ENCODE assay signal across 31 cellular contexts in the genomic region with DNA sequence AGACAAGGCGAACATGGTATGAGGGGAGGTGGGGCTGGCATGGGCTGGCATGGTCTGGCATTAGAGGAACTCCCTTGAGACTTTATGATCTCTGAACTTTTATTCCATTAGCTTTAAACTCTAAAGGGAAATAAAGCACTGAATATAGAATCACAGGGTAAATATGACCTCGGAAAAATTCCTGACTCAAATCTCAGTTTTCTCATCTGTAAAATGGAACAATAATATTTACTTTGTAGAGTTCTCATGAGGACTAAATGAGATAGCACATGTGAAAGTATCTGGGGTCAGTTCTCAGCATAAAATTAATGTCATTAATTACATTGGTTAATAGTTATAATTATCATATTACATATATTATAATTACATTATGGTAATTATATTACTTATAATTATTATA.
DNase-seq lines count a peak whose midpoint lies in the region; ATAC-seq and TF ChIP-seq lines count a peak whose summit lies in the region.
"Had no signal": no experiment of that assay in that cellular context is flagged by ENCODE, and none has a peak within 500 bp of the region (broad histone marks: within the 10 kb centered on the region; RNA-seq: fewer than 3 reads in every experiment).

No MANE protein-coding gene starts in this region.

- H3K4me3 Mint-ChIP-seq in activated naive CD8-positive, alpha-beta T cell = no peak overlapping the region
- no peak overlapping the region for H3K4me3 Mint-ChIP-seq in activated naive CD8-positive, alpha-beta T cell treated with anti-CD3 and anti-CD28 coated beads, Interleukin-2, amount 50 U/mL, for 24 hours
- H3K4me3 Mint-ChIP-seq: activated naive CD4-positive, alpha-beta T cell treated with anti-CD3 and anti-CD28 coated beads for 36 hours; nephron progenitor cell; T-helper 1 cell treated with Interleukin-12 subunit alpha and Interleukin-12 subunit beta and Interleukin-4 antibody, amounts not matched to agents 30 μg/mL and 1 μg/mL, for 36 hours had no signal

- H3K27ac Mint-ChIP-seq in activated naive CD8-positive, alpha-beta T cell = peak overlapping the region; percentile 75
- H3K27ac Mint-ChIP-seq in activated naive CD8-positive, alpha-beta T cell treated with anti-CD3 and anti-CD28 coated beads, Interleukin-2, amount 50 U/mL, for 24 hours = no peak overlapping the region
- H3K27ac Mint-ChIP-seq: T-helper 1 cell treated with Interleukin-12 subunit alpha and Interleukin-12 subunit beta and Interleukin-4 antibody, amounts not matched to agents 30 μg/mL and 1 μg/mL, for 36 hours had no signal

- H3K9me3 ChIP-seq in RWPE2 (ENCODE audit: severe bottlenecking) (no peaks in the 10 kb centered on the region), upper lobe of right lung (no peaks in the 10 kb centered on the region)
- H3K9me3 ChIP-seq: BE2C, left lung, ovary, tibial nerve had no signal

- H3K4me3 ChIP-seq in RWPE2 (ENCODE audit: severe bottlenecking) (no peak overlapping the region), skin epidermis (peak overlapping the region in 1 of 7 experiments; percentile 23), upper lobe of right lung (no peak overlapping the region)
- H3K4me3 ChIP-seq: cardiac muscle cell, left lung, ovary, smooth muscle cell, tibial nerve had no signal

- intact Hi-C loops in upper lobe of right lung (cut with DNase I) = no loop called here

- ATAC-seq in activated naive CD8-positive, alpha-beta T cell treated with anti-CD3 and anti-CD28 coated beads, Interleukin-2, amount 50 U/mL, for 24 hours = no peak
- ATAC-seq in RWPE2 (ENCODE audit: low read depth) (no peak), upper lobe of right lung (no peak), HG03571 (IDR thresholded peaks at IDR 0.05; ENCODE audit: unreplicated experiment) (no peak)
- ATAC-seq: left lung had no signal

- peaks cover 23% of the 10 kb centered on the region for H3K36me3 Mint-ChIP-seq in activated naive CD8-positive, alpha-beta T cell
- peaks cover 61% of the 10 kb centered on the region for H3K36me3 Mint-ChIP-seq in activated naive CD8-positive, alpha-beta T cell treated with anti-CD3 and anti-CD28 coated beads, Interleukin-2, amount 50 U/mL, for 24 hours (ENCODE audit: low read depth)

- no peaks in the 10 kb centered on the region for H3K27me3 Mint-ChIP-seq in activated naive CD8-positive, alpha-beta T cell
- H3K27me3 Mint-ChIP-seq in activated naive CD8-positive, alpha-beta T cell treated with anti-CD3 and anti-CD28 coated beads, Interleukin-2, amount 50 U/mL, for 24 hours = no peaks in the 10 kb centered on the region

- H3K4me1 Mint-ChIP-seq in activated naive CD8-positive, alpha-beta T cell (ENCODE audit: low read depth) = peaks cover 43% of the 10 kb centered on the region
- peaks cover 47% of the 10 kb centered on the region for H3K4me1 Mint-ChIP-seq in activated naive CD8-positive, alpha-beta T cell treated with anti-CD3 and anti-CD28 coated beads, Interleukin-2, amount 50 U/mL, for 24 hours

- H3K36me3 ChIP-seq in RWPE2 (ENCODE audit: low read depth) = no peaks in the 10 kb centered on the region
- peaks cover 11% of the 10 kb centered on the region for H3K36me3 ChIP-seq in upper lobe of right lung
- H3K36me3 ChIP-seq: BE2C, cardiac muscle cell, ovary, tibial nerve had no signal

- H3K27me3 ChIP-seq in RWPE2 (ENCODE audit: insufficient read depth, poor library complexity, severe bottlenecking) = no peaks in the 10 kb centered on the region
- H3K27me3 ChIP-seq in upper lobe of right lung = no peaks in the 10 kb centered on the region
- H3K27me3 ChIP-seq: BE2C, left lung, ovary, tibial nerve had no signal

- H3K4me1 ChIP-seq in RWPE2 (ENCODE audit: insufficient read depth, poor library complexity, severe bottlenecking) (peaks cover 32% of the 10 kb centered on the region), upper lobe of right lung (peaks cover 17% of the 10 kb centered on the region)
- H3K4me1 ChIP-seq: BE2C had no signal

- H3K9me3 Mint-ChIP-seq in activated naive CD8-positive, alpha-beta T cell (ENCODE audit: low read depth) = no peaks in the 10 kb centered on the region
- peaks cover 5% of the 10 kb centered on the region for H3K9me3 Mint-ChIP-seq in activated naive CD8-positive, alpha-beta T cell treated with anti-CD3 and anti-CD28 coated beads, Interleukin-2, amount 50 U/mL, for 24 hours
- H3K9me3 Mint-ChIP-seq: activated naive CD4-positive, alpha-beta T cell treated with anti-CD3 and anti-CD28 coated beads for 36 hours; nephron progenitor cell; T-helper 1 cell treated with Interleukin-12 subunit alpha and Interleukin-12 subunit beta and Interleukin-4 antibody, amounts not matched to agents 30 μg/mL and 1 μg/mL, for 36 hours had no signal

- no peak for DNase-seq in activated naive CD8-positive, alpha-beta T cell treated with anti-CD3 and anti-CD28 coated beads, Interleukin-2, amount 50 U/mL, for 24 hours
- DNase-seq in RWPE2 (ENCODE audit: low spot score) (no peak), epithelial cell of prostate (ENCODE audit: low read depth, low spot score) (no peak), upper lobe of right lung (no peak), NCI-H1417 (lab: John Stamatoyannopoulos, UW) (no peak)
- DNase-seq: activated CD4-positive, alpha-beta T cell treated with anti-CD3 and anti-CD28 coated beads for 1 hour; activated naive CD4-positive, alpha-beta T cell treated with anti-CD3 and anti-CD28 coated beads for 36 hours; activated T-cell treated with anti-CD3 and anti-CD28 coated beads, Interleukin-2, amount 50 U/mL, for 48 hours; aorta; BE2C; Calu3; dermis blood vessel endothelial cell; HCEC 1CT; hypothalamus; KG1; left lung; midbrain; NCI-H1436 treated with DMSO at 0.1 percent for 48 hours; NCI-H345; NCI-H748 treated with DMSO at 0.1 percent for 48 hours; ovary; stimulated activated CD4-positive, alpha-beta T cell treated with anti-CD3 and anti-CD28 coated beads, Interleukin-1b, Interleukin-23, amount 100 ng/mL, for 48 hours; stimulated activated CD8-positive, alpha-beta memory T cell treated with anti-CD3 and anti-CD28 coated beads, Interleukin-4, amount 100 ng/mL, for 48 hours had no signal

- TF ChIP-seq CTCF in RWPE2 (IDR thresholded peaks at IDR 0.05; ENCODE audit: poor library complexity, severe bottlenecking) (no peak), upper lobe of right lung (IDR thresholded peaks at IDR 0.05) (no peak)

- H3K27ac ChIP-seq in RWPE2 (ENCODE audit: poor library complexity, severe bottlenecking) (peak overlapping the region; percentile 66), epithelial cell of prostate (peak overlapping the region; percentile 94), skin epidermis (peak overlapping the region in 15 of 21 experiments; percentile 6 to 81 (median 46)), upper lobe of right lung (no peak overlapping the region)
- H3K27ac ChIP-seq: cardiac muscle cell, ovary, tibial nerve had no signal
